ENCODE assay signal across 11 cellular contexts in the genomic region with DNA sequence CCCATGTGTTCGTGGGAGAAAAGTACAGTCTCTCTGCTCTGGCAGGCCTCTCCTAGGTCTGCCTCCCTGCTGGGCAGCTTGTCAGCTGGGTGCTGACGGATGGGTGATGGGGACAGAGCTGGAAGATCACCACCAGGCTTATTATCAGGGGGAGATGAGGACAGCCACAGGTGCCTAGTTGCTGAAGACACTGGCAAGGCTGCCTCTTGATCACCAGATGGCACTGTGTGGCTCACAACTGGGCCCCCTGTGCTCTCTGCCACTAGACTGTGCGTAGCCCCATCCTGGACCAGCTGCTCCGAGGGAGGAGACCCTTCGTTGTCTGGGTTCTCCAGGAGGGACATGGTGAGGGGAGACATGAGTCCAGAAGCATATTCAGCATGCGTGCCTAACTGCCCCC.
DNase-seq lines count a peak whose midpoint lies in the region; TF ChIP-seq lines count a peak whose summit lies in the region.
"Had no signal": no experiment of that assay in that cellular context is flagged by ENCODE, and none has a peak within 500 bp of the region (broad histone marks: within the 10 kb centered on the region; RNA-seq: fewer than 3 reads in every experiment).

No MANE protein-coding gene starts in this region.

- H3K36me3 ChIP-seq in OCI-LY3 (replicated peaks; ENCODE audit: low read depth, low read length) (peaks cover 44% of the 10 kb centered on the region), skeletal muscle satellite cell (ENCODE audit: insufficient read depth, low read length) (peaks cover 33% of the 10 kb centered on the region)

- H3K4me1 ChIP-seq in OCI-LY3 (ENCODE audit: low read length), result no peaks in the 10 kb centered on the region
- H3K4me1 ChIP-seq in skeletal muscle satellite cell (ENCODE audit: control insufficient read depth, insufficient read depth, low read length), result peaks cover 43% of the 10 kb centered on the region

- H3K9me3 ChIP-seq in OCI-LY3 (ENCODE audit: insufficient read depth, low read length) (no peaks in the 10 kb centered on the region), skeletal muscle satellite cell (replicated peaks; ENCODE audit: low read length) (no peaks in the 10 kb centered on the region)
- H3K9me3 ChIP-seq: stomach had no signal

- H3K4me2 ChIP-seq in OCI-LY3 (ENCODE audit: low read length) (no peak overlapping the region), skeletal muscle satellite cell (ENCODE audit: low read length) (no peak overlapping the region)

- no peak overlapping the region for H2AFZ ChIP-seq in OCI-LY3 (ENCODE audit: low read depth, low read length)

- no peak overlapping the region for H3K27ac ChIP-seq in OCI-LY3 (ENCODE audit: low read length)

- H3K9ac ChIP-seq in OCI-LY3 (ENCODE audit: low read length), result no peak overlapping the region
- peak overlapping the region; percentile 56 for H3K9ac ChIP-seq in skeletal muscle satellite cell (ENCODE audit: low read depth, low read length)

- H4K20me1 ChIP-seq in OCI-LY3 (ENCODE audit: insufficient read depth, low read length), result 0 out of 2 replicates have a peak, but pooled peaks cover 3% of the 10 kb centered on the region

- H3K27me3 ChIP-seq in OCI-LY3 (ENCODE audit: low read depth, low read length) (no peaks in the 10 kb centered on the region), skeletal muscle satellite cell (ENCODE audit: control insufficient read depth, insufficient read depth, low read length) (no peaks in the 10 kb centered on the region)
- H3K27me3 ChIP-seq: stomach had no signal

- TF ChIP-seq CTCF in OCI-LY3 (IDR thresholded peaks at IDR 0.05; ENCODE audit: low read depth, low read length), result peak; percentile 30; the same call in 1 of the 2 replicates

- H3K4me3 ChIP-seq in OCI-LY3 (ENCODE audit: low read length) (no peak overlapping the region), skeletal muscle satellite cell (ENCODE audit: low read length) (no peak overlapping the region)
- H3K4me3 ChIP-seq: stomach had no signal

- DNase-seq in SIG-M5 treated with dmso at 0.1 percent for 504 hours (lab: John Stamatoyannopoulos, UW; ENCODE audit: unreplicated experiment), result peak; percentile 8
- no peak for DNase-seq in SIG-M5 (lab: John Stamatoyannopoulos, UW)
- DNase-seq in fibroblast of gingiva (ENCODE audit: low read depth), result peak; percentile 15
- DNase-seq in activated CD4-positive, alpha-beta T cell treated with anti-CD3 and anti-CD28 coated beads for 48 hours, result no peak
- no peak for DNase-seq in DMS79 (lab: John Stamatoyannopoulos, UW)
- no peak for DNase-seq in GOT3 (lab: John Stamatoyannopoulos, UW)
- DNase-seq: CD8-positive, alpha-beta memory T cell; effector CD8-positive, alpha-beta T cell had no signal

- H3K79me2 ChIP-seq in OCI-LY3 (ENCODE audit: low read length), result no peaks in the 10 kb centered on the region

Comparison
In these comparisons a context has a peak if more than half of its experiments do, and no peak if none do; other contexts are left out.
1. DNase-seq: peak in SIG-M5 treated with dmso at 0.1 percent for 504 hours (single experiment) and fibroblast of gingiva (single experiment); none in SIG-M5 (single experiment), activated CD4-positive, alpha-beta T cell treated with anti-CD3 and anti-CD28 coated beads for 48 hours (single experiment), DMS79 (single experiment) and GOT3 (single experiment).